ENCODE assay signal across 1 cellular context in genomic region chr9:134172198-134173126, GRCh38.
TF ChIP-seq lines count a peak whose summit lies in the region.

No MANE protein-coding gene starts in this region.

TF ChIP-seq in liver, 16 proteins besides CTCF, POLR2A, EP300 and RAD21 (continued from another document):
- TF ChIP-seq ZBTB33 (IDR thresholded peaks at IDR 0.05) (no peak), MAX (IDR thresholded peaks at IDR 0.05) (no peak), SP1 (IDR thresholded peaks at IDR 0.05) (peak; percentile 25)
